1 cellular context compared by ENCODE assay signal in the genomic region with DNA sequence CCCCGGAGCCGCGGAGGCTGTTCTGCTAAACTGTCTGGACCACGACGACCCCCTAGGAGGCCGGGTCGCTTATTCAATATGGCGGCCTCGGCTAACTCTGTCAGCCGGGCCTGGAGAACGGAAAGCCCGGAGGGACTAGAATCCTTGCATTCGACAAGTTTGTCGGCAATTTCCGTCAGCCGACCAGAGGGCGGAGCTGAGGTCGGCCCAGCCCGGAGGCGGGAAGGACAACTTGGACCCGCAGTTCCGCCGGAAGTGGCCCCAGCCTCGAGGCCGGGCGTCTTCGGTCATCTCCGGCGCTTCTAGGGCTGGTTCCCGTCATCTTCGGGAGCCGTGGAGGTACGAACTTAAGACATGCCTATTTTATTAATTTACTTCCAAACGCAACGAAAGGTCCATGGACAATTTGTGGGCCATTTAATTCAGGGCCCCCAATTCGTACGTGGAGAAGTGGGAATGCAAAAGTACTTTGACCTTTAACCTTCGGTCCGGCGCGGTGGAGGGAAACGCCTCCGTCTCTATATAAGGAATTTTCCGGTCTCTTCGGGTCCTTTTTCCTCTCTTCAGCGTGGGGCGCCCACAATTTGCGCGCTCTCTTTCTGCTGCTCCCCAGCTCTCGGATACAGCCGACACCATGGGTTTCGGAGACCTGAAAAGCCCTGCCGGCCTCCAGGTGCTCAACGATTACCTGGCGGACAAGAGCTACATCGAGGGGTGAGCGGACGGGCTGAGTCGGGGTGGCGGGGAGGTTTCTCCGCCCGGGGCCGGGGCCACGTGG.
TF ChIP-seq lines count a peak whose summit lies in the region.

A gene (plus strand): TSS at position 550 of the 778 bp plus-strand sequence. CDS start 85 bp downstream, at position 635.
A gene (minus strand): TSS at position 99 of the 778 bp plus-strand sequence. CDS start 5,766 bp downstream, outside the sequence.

TF ChIP-seq in liver, 16 proteins besides CTCF, POLR2A, EP300 and RAD21 (continued from another document):
- TF ChIP-seq, protein P1, sequence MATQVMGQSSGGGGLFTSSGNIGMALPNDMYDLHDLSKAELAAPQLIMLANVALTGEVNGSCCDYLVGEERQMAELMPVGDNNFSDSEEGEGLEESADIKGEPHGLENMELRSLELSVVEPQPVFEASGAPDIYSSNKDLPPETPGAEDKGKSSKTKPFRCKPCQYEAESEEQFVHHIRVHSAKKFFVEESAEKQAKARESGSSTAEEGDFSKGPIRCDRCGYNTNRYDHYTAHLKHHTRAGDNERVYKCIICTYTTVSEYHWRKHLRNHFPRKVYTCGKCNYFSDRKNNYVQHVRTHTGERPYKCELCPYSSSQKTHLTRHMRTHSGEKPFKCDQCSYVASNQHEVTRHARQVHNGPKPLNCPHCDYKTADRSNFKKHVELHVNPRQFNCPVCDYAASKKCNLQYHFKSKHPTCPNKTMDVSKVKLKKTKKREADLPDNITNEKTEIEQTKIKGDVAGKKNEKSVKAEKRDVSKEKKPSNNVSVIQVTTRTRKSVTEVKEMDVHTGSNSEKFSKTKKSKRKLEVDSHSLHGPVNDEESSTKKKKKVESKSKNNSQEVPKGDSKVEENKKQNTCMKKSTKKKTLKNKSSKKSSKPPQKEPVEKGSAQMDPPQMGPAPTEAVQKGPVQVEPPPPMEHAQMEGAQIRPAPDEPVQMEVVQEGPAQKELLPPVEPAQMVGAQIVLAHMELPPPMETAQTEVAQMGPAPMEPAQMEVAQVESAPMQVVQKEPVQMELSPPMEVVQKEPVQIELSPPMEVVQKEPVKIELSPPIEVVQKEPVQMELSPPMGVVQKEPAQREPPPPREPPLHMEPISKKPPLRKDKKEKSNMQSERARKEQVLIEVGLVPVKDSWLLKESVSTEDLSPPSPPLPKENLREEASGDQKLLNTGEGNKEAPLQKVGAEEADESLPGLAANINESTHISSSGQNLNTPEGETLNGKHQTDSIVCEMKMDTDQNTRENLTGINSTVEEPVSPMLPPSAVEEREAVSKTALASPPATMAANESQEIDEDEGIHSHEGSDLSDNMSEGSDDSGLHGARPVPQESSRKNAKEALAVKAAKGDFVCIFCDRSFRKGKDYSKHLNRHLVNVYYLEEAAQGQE (IDR thresholded peaks at IDR 0.05): peak; percentile 62
- TF ChIP-seq, protein P2, sequence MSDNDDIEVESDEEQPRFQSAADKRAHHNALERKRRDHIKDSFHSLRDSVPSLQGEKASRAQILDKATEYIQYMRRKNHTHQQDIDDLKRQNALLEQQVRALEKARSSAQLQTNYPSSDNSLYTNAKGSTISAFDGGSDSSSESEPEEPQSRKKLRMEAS (IDR thresholded peaks at IDR 0.05): peak; percentile 89
- TF ChIP-seq TAF1 (conservative IDR thresholded peaks at IDR 0.05) (peak; percentile 47), JUND (IDR thresholded peaks at IDR 0.05) (peak; percentile 42 to 62), HNF4A (conservative IDR thresholded peaks at IDR 0.05) (peak; percentile 86 to 87), FOXA2 (IDR thresholded peaks at IDR 0.05) (peak; percentile 11), HNF4G (IDR thresholded peaks at IDR 0.05) (peak; percentile 69), FOXA1 (IDR thresholded peaks at IDR 0.05) (peak; percentile 70), RXRA (IDR thresholded peaks at IDR 0.05) (peak; percentile 63 to 74), YY1 (IDR thresholded peaks at IDR 0.05) (peak; percentile 100), GABPA (IDR thresholded peaks at IDR 0.05 in 1 of 2, conservative IDR thresholded peaks at IDR 0.05 in 1 of 2) (peak; percentile 96 to 98)
- TF ChIP-seq, protein P3, sequence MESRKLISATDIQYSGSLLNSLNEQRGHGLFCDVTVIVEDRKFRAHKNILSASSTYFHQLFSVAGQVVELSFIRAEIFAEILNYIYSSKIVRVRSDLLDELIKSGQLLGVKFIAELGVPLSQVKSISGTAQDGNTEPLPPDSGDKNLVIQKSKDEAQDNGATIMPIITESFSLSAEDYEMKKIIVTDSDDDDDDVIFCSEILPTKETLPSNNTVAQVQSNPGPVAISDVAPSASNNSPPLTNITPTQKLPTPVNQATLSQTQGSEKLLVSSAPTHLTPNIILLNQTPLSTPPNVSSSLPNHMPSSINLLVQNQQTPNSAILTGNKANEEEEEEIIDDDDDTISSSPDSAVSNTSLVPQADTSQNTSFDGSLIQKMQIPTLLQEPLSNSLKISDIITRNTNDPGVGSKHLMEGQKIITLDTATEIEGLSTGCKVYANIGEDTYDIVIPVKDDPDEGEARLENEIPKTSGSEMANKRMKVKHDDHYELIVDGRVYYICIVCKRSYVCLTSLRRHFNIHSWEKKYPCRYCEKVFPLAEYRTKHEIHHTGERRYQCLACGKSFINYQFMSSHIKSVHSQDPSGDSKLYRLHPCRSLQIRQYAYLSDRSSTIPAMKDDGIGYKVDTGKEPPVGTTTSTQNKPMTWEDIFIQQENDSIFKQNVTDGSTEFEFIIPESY (IDR thresholded peaks at IDR 0.05): peak; percentile 97
- TF ChIP-seq, protein P4, sequence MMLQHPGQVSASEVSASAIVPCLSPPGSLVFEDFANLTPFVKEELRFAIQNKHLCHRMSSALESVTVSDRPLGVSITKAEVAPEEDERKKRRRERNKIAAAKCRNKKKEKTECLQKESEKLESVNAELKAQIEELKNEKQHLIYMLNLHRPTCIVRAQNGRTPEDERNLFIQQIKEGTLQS (IDR thresholded peaks at IDR 0.05): peak; percentile 51
